Comparison of ENCODE assay signal across 8 cellular contexts in genomic region chr15:57667171-57667924, GRCh38. TPM values are rescaled to one million over a fixed set of nuclear protein-coding genes. Genes with fewer than 3 reads are reported as not detected.
A peak's percentile ranks its signal among the peaks of the same experiment; 100 is the strongest.
DNase-seq lines count a peak whose midpoint lies in the region; ATAC-seq lines count a peak whose summit lies in the region.

No MANE protein-coding gene starts in this region.

- DNase-seq in ELR (ENCODE audit: low read depth) (peak; percentile 84), RKO (ENCODE audit: low spot score) (peak; percentile 49), foreskin melanocyte (peak; percentile 59), pulmonary artery endothelial cell (ENCODE audit: low read depth, low spot score) (peak; percentile 10), NCI-H2227 treated with DMSO at 0.1 percent for 48 hours (lab: John Stamatoyannopoulos, UW) (no peak), KG1 (lab: John Stamatoyannopoulos, UW) (no peak), middle frontal gyrus (ENCODE audit: extremely low spot score, low spot score) (no peak)

- no peak for ATAC-seq in GM18861 (IDR thresholded peaks at IDR 0.05; ENCODE audit: unreplicated experiment)

RNA-seq across cellular contexts. Expression of gene POLR2M, which starts 39.2 kb away (rescaled TPM):
- 176 and 469 TPM in 2 replicates for total RNA-seq in pulmonary artery endothelial cell

Comparison
In these comparisons a context has a peak if more than half of its experiments do, and no peak if none do; other contexts are left out.
1. DNase-seq: peak in ELR (single experiment), RKO (single experiment), foreskin melanocyte (single experiment) and pulmonary artery endothelial cell (single experiment); none in NCI-H2227 treated with DMSO at 0.1 percent for 48 hours (single experiment), KG1 (single experiment) and middle frontal gyrus (single experiment).